In genomic region chr11:122391049-122391448, GRCh38 we compare ENCODE assay signal across 35 cellular contexts.
"Had no signal": no experiment of that assay in that cellular context is flagged by ENCODE, and none has a peak within 500 bp of the region (broad histone marks: within the 10 kb centered on the region; RNA-seq: fewer than 3 reads in every experiment).

No MANE protein-coding gene starts in this region.

- H3K36me3 ChIP-seq: MG63 had no signal

- DNase-seq: Kasumi-1, MG63, MM.1S, MV-4-11, NCI-H1048, NCI-H1092, NCI-H1092 treated with DMSO at 0.1 percent for 48 hours, NCI-H1105, NCI-H1105 treated with DMSO at 0.1 percent for 48 hours, NCI-H1417, NCI-H1417 treated with DMSO at 0.1 percent for 48 hours, NCI-H1436, NCI-H1436 treated with DMSO at 0.1 percent for 48 hours, NCI-H146, NCI-H1694, NCI-H1694 treated with DMSO at 0.1 percent for 48 hours, NCI-H187, NCI-H187 treated with DMSO at 0.1 percent for 48 hours, NCI-H1930, NCI-H2029, NCI-H2029 treated with DMSO at 0.1 percent for 48 hours, NCI-H2081, NCI-H2081 treated with DMSO at 0.1 percent for 48 hours, NCI-H2107, NCI-H2171, NCI-H2171 treated with DMSO at 0.1 percent for 48 hours, NCI-H2227 treated with DMSO at 0.1 percent for 48 hours, NCI-H226, NCI-H345, NCI-H446, NCI-H446 treated with DMSO at 0.1 percent for 48 hours, NCI-H510A, NCI-H510A treated with DMSO at 0.1 percent for 48 hours, NCI-H524, NCI-H524 treated with DMSO at 0.1 percent for 48 hours had no signal

- H3K27me3 ChIP-seq: MG63 had no signal

- H3K4me3 ChIP-seq: MG63 had no signal
